In genomic region chrX:33053001-33053400, GRCh38 we compare ENCODE assay signal across 20 cellular contexts.
DNase-seq lines count a peak whose midpoint lies in the region; ATAC-seq, FAIRE-seq and TF ChIP-seq lines count a peak whose summit lies in the region.
"Had no signal": no experiment of that assay in that cellular context is flagged by ENCODE, and none has a peak within 500 bp of the region (broad histone marks: within the 10 kb centered on the region; RNA-seq: fewer than 3 reads in every experiment).

No MANE protein-coding gene starts in this region.

- no peaks in the 10 kb centered on the region for H3K4me1 ChIP-seq in kidney (ENCODE audit: control insufficient read depth in 1 of 2, insufficient read depth in 1 of 2, low read depth in 1 of 2, low read length in 2 of 2)
- H3K4me1 ChIP-seq: BLaER1 treated with 17β-estradiol and CSF1 and Interleukin-3, amounts not matched to agents 10 nM and 100 nM had no signal

- CTCF ChIA-PET in RWPE1 (lab: Yijun Ruan, JAX) = interaction anchor here (0.6 kb wide), 1 partner anchor 13 kb away, joined by 3 read pairs; no protein-coding TSS in a partner anchor

- no peak overlapping the region for H3K4me3 ChIP-seq in kidney (ENCODE audit: low read length in 2 of 2)
- H3K4me3 ChIP-seq: BLaER1 treated with 17β-estradiol and CSF1 and Interleukin-3, amounts not matched to agents 10 nM and 100 nM had no signal

- H3K27ac ChIP-seq in RWPE1 = no peak overlapping the region
- no peak overlapping the region for H3K27ac ChIP-seq in kidney (ENCODE audit: low read depth in 2 of 2, low read length in 2 of 2)
- H3K27ac ChIP-seq: BLaER1 treated with 17β-estradiol and CSF1 and Interleukin-3, amounts not matched to agents 10 nM and 100 nM had no signal

- intact Hi-C loops in kidney (cut with DNase I) = no loop called here

- H3K36me3 ChIP-seq in kidney (ENCODE audit: control insufficient read depth in 1 of 2, insufficient read depth in 2 of 2, low read length in 2 of 2) = no peaks in the 10 kb centered on the region
- H3K36me3 ChIP-seq: BLaER1 treated with 17β-estradiol and CSF1 and Interleukin-3, amounts not matched to agents 10 nM and 100 nM had no signal

- POLR2A ChIA-PET in RWPE1 (lab: Yijun Ruan, JAX; ENCODE audit: low non-redundant PET) = no interaction called here

- no peak for ATAC-seq in GM21367 (IDR thresholded peaks at IDR 0.05; ENCODE audit: unreplicated experiment)
- ATAC-seq: CD8-positive, alpha-beta T cell had no signal

- TF ChIP-seq CTCF in RWPE1 (conservative IDR thresholded peaks at IDR 0.05; ENCODE audit: low read depth) = no peak
- no peak for TF ChIP-seq CTCF in kidney (IDR thresholded peaks at IDR 0.05; ENCODE audit: borderline replicate concordance, extremely low read depth, insufficient read depth)

- peak; percentile 0 to 39 for DNase-seq in NCI-H2081 (lab: John Stamatoyannopoulos, UW)
- no peak for DNase-seq in NCI-H2081 treated with DMSO at 0.1 percent for 48 hours (lab: John Stamatoyannopoulos, UW)
- DNase-seq in NCI-H69 (lab: John Stamatoyannopoulos, UW) = peak; percentile 90
- peak; percentile 4 for DNase-seq in RWPE1 (ENCODE audit: low spot score)
- no peak for DNase-seq in kidney
- DNase-seq in HuH-7 (ENCODE audit: low spot score) = no peak
- no peak for DNase-seq in stimulated activated CD4-positive, alpha-beta T cell treated with anti-CD3 and anti-CD28 coated beads, Interleukin-2, amount 100 ng/mL, for 24 hours
- DNase-seq: 8988T; CD8-positive, alpha-beta T cell; DMS 273 treated with DMSO at 0.1 percent for 48 hours; DMS53; DND-41; EL; GOT3; H9 had no signal

- no peaks in the 10 kb centered on the region for H3K9me3 ChIP-seq in kidney (ENCODE audit: control insufficient read depth in 1 of 2, low read length in 2 of 2)
- H3K9me3 ChIP-seq: BLaER1 treated with 17β-estradiol and CSF1 and Interleukin-3, amounts not matched to agents 10 nM and 100 nM had no signal

- FAIRE-seq in kidney (lab: Jason Lieb, UNC) = peak; percentile 6
- FAIRE-seq: G401.6, GM12891, HTR-8/SVneo had no signal

- H3K9ac ChIP-seq in kidney (ENCODE audit: low read length in 2 of 2) = no peak overlapping the region
- H3K9ac ChIP-seq: BLaER1 treated with 17β-estradiol and CSF1 and Interleukin-3, amounts not matched to agents 10 nM and 100 nM had no signal

Comparison
In these comparisons a context has a peak if more than half of its experiments do, and no peak if none do; other contexts are left out.
1. DNase-seq: peak in NCI-H2081 (2 of 2), NCI-H69 (single experiment) and RWPE1 (single experiment); none in NCI-H2081 treated with DMSO at 0.1 percent for 48 hours (single experiment), kidney (single experiment), HuH-7 (single experiment) and stimulated activated CD4-positive, alpha-beta T cell treated with anti-CD3 and anti-CD28 coated beads, Interleukin-2, amount 100 ng/mL, for 24 hours (0 of 2).